ENCODE assay signal across 2 cellular contexts in genomic region chr9:136014928-136015633, GRCh38.
TF ChIP-seq lines count a peak whose summit lies in the region.

No MANE protein-coding gene starts in this region.

TF ChIP-seq in IMR-90, 13 proteins besides CTCF, POLR2A, EP300 and RAD21:
- TF ChIP-seq MXI1 (IDR thresholded peaks at IDR 0.05; ENCODE audit: borderline replicate concordance, low read depth, low read length) (no peak), USF2 (IDR thresholded peaks at IDR 0.05; ENCODE audit: low read depth, low read length) (no peak), RCOR1 (IDR thresholded peaks at IDR 0.05; ENCODE audit: insufficient replicate concordance, low read length) (no peak), BHLHE40 (IDR thresholded peaks at IDR 0.05; ENCODE audit: low read depth, low read length) (no peak), SMC3 (IDR thresholded peaks at IDR 0.05; ENCODE audit: low read depth, low read length) (no peak), RFX5 (IDR thresholded peaks at IDR 0.05; ENCODE audit: low read depth, low read length) (no peak), NFE2L2 (IDR thresholded peaks at IDR 0.05; ENCODE audit: low read depth, low read length) (no peak), MAFK (IDR thresholded peaks at IDR 0.05; ENCODE audit: low read depth, low read length) (no peak), FOS (IDR thresholded peaks at IDR 0.05; ENCODE audit: low read depth, low read length) (no peak), CEBPB (IDR thresholded peaks at IDR 0.05; ENCODE audit: low read depth, low read length) (no peak), MAZ (IDR thresholded peaks at IDR 0.05; ENCODE audit: borderline replicate concordance, low read depth, low read length) (no peak), CHD1 (IDR thresholded peaks at IDR 0.05; ENCODE audit: low read depth, low read length) (no peak)
- TF ChIP-seq, protein P1, sequence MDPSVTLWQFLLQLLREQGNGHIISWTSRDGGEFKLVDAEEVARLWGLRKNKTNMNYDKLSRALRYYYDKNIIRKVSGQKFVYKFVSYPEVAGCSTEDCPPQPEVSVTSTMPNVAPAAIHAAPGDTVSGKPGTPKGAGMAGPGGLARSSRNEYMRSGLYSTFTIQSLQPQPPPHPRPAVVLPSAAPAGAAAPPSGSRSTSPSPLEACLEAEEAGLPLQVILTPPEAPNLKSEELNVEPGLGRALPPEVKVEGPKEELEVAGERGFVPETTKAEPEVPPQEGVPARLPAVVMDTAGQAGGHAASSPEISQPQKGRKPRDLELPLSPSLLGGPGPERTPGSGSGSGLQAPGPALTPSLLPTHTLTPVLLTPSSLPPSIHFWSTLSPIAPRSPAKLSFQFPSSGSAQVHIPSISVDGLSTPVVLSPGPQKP (IDR thresholded peaks at IDR 0.05; ENCODE audit: borderline replicate concordance, low read depth, low read length), result no peak

TF ChIP-seq in GM12891, 5 proteins besides CTCF, POLR2A, EP300 and RAD21:
- TF ChIP-seq TAF1 (IDR thresholded peaks at IDR 0.05; ENCODE audit: low read depth, low read length), result no peak
- TF ChIP-seq POLR2AphosphoS5 (IDR thresholded peaks at IDR 0.05; ENCODE audit: low read depth, low read length), result no peak
- TF ChIP-seq PAX5 (IDR thresholded peaks at IDR 0.05; ENCODE audit: insufficient read depth, low read length, severe bottlenecking), result no peak
- no peak for TF ChIP-seq SPI1 (IDR thresholded peaks at IDR 0.05; ENCODE audit: low read depth, low read length)
- no peak for TF ChIP-seq POU2F2 (IDR thresholded peaks at IDR 0.05; ENCODE audit: low read depth, low read length)
